In the genomic region with DNA sequence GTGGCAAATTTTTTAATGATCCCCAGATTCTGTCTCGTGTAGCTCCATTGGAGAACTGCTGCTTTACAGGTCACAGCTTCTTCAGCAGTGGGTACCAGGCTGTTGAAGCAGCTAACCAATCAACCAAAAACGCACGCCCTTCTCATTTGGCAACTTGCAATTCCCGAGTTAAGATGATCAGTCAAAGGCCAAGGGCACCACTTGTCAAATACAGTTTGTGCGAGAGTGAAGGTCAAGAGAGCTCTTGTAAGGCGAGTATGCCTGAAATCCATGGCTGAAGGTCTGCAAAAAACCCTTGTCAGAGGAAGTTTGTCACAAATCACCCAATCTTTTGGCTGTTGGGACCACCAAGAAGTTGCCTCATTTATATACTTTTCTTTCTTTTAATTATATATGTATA, we compare ENCODE assay signal across 1 cellular context.
TF ChIP-seq lines count a peak whose summit lies in the region.

No MANE protein-coding gene starts in this region.

TF ChIP-seq in HepG2, 621 proteins besides CTCF, POLR2A, EP300 and RAD21:
- TF ChIP-seq, protein P1, sequence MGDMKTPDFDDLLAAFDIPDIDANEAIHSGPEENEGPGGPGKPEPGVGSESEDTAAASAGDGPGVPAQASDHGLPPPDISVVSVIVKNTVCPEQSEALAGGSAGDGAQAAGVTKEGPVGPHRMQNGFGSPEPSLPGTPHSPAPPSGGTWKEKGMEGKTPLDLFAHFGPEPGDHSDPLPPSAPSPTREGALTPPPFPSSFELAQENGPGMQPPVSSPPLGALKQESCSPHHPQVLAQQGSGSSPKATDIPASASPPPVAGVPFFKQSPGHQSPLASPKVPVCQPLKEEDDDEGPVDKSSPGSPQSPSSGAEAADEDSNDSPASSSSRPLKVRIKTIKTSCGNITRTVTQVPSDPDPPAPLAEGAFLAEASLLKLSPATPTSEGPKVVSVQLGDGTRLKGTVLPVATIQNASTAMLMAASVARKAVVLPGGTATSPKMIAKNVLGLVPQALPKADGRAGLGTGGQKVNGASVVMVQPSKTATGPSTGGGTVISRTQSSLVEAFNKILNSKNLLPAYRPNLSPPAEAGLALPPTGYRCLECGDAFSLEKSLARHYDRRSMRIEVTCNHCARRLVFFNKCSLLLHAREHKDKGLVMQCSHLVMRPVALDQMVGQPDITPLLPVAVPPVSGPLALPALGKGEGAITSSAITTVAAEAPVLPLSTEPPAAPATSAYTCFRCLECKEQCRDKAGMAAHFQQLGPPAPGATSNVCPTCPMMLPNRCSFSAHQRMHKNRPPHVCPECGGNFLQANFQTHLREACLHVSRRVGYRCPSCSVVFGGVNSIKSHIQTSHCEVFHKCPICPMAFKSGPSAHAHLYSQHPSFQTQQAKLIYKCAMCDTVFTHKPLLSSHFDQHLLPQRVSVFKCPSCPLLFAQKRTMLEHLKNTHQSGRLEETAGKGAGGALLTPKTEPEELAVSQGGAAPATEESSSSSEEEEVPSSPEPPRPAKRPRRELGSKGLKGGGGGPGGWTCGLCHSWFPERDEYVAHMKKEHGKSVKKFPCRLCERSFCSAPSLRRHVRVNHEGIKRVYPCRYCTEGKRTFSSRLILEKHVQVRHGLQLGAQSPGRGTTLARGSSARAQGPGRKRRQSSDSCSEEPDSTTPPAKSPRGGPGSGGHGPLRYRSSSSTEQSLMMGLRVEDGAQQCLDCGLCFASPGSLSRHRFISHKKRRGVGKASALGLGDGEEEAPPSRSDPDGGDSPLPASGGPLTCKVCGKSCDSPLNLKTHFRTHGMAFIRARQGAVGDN (CRISPR knock-in tag; IDR thresholded peaks at IDR 0.05), result peak; percentile 7
- TF ChIP-seq ZMYM4 (CRISPR knock-in tag; IDR thresholded peaks at IDR 0.05) (0 out of 2 replicates have a peak, but pooled peaks have one; percentile 40), ETV6 (CRISPR knock-in tag; conservative IDR thresholded peaks at IDR 0.05) (no peak), ZNF580 (CRISPR knock-in tag; IDR thresholded peaks at IDR 0.05; ENCODE audit: borderline replicate concordance, low read depth) (0 out of 2 replicates have a peak, but pooled peaks have one; percentile 30), ZSCAN29 (CRISPR knock-in tag; conservative IDR thresholded peaks at IDR 0.05) (no peak), ZNF749 (CRISPR knock-in tag; IDR thresholded peaks at IDR 0.05; ENCODE audit: borderline replicate concordance) (no peak), GATAD2A (CRISPR knock-in tag; IDR thresholded peaks at IDR 0.05) (peak; percentile 36; the same call in 1 of the 2 replicates), RFX5 (IDR thresholded peaks at IDR 0.05; ENCODE audit: low read depth, low read length) (no peak), SALL1 (CRISPR knock-in tag; IDR thresholded peaks at IDR 0.05) (peak; percentile 34; the same call in 1 of the 2 replicates), BCL6 (CRISPR knock-in tag; IDR thresholded peaks at IDR 0.05) (0 out of 2 replicates have a peak, but pooled peaks have one; percentile 14), SOX13 (IDR thresholded peaks at IDR 0.05) (no peak), SOX13 (CRISPR knock-in tag; conservative IDR thresholded peaks at IDR 0.05 in 1 of 2, IDR thresholded peaks at IDR 0.05 in 1 of 2) (peak in 1 of 2 experiments; percentile 31; a peak in 1 of 4 replicates), NR2F6 (IDR thresholded peaks at IDR 0.05) (no peak), NR2F6 (CRISPR knock-in tag; IDR thresholded peaks at IDR 0.05) (peak; percentile 58; the same call in 1 of the 2 replicates), NR2F1 (CRISPR knock-in tag; IDR thresholded peaks at IDR 0.05) (0 out of 4 replicates have a peak, but pooled peaks of 1 of the 2 experiments have one; percentile 24), RXRB (CRISPR knock-in tag; IDR thresholded peaks at IDR 0.05; ENCODE audit: borderline replicate concordance) (0 out of 2 replicates have a peak, but pooled peaks have one; percentile 27), JARID2 (CRISPR knock-in tag; IDR thresholded peaks at IDR 0.05; ENCODE audit: insufficient replicate concordance) (no peak)
